23 cellular contexts compared by ENCODE assay signal in genomic region chr2:27247893-27248292, GRCh38. TPM values are rescaled to one million over a fixed set of nuclear protein-coding genes. Genes with fewer than 3 reads are reported as not detected.
DNase-seq lines count a peak whose midpoint lies in the region; ATAC-seq, FAIRE-seq and TF ChIP-seq lines count a peak whose summit lies in the region.
"Had no signal": no experiment of that assay in that cellular context is flagged by ENCODE, and none has a peak within 500 bp of the region (broad histone marks: within the 10 kb centered on the region; RNA-seq: fewer than 3 reads in every experiment).

No MANE protein-coding gene starts in this region.

- no peak overlapping the region for H2BK12ac ChIP-seq in H1 (ENCODE audit: low read depth, low read length)

- H2BK15ac ChIP-seq in H1 (ENCODE audit: low read length) = no peak overlapping the region

- no peak overlapping the region for H4K91ac ChIP-seq in H1 (replicated peaks; ENCODE audit: insufficient read length, low read length)

- no peak overlapping the region for H2AK5ac ChIP-seq in H1 (ENCODE audit: low read depth, low read length)

- intact Hi-C loops in HCT116 (cut with micrococcal nuclease) = no loop called here

- POLR2A ChIA-PET in A549 (lab: Yijun Ruan, JAX) = interaction anchor here (1.3 kb wide), 1 partner anchor 55 kb away, joined by 8 read pairs; no protein-coding TSS in a partner anchor
- POLR2A ChIA-PET in HCT116 (lab: Charles Lee) = interaction anchor here (1.1 kb wide), 1 partner anchor 32 kb away, joined by 3 read pairs; no protein-coding TSS in a partner anchor
- POLR2A ChIA-PET in H1 (lab: Charles Lee; ENCODE audit: partially characterized antibody) = interaction anchor here (0.6 to 32.6 kb wide), 22 partner anchors 10 to 198 kb away, joined by 3 to 835 read pairs (median 9); partner anchors contain the start of genes ABHD1, ATRAID, CAD and DNAJC5G

- H3K4me2 ChIP-seq in A549 = no peak overlapping the region
- H3K4me2 ChIP-seq in HCT116 (ENCODE audit: low read length) = no peak overlapping the region
- H3K4me2 ChIP-seq in H1 (ENCODE audit: insufficient read depth in 1 of 2, low read depth in 2 of 2, low read length in 2 of 2) = no peak overlapping the region

- H3K27ac ChIP-seq in A549 (no peak overlapping the region), HCT116 (ENCODE audit: low read depth, low read length) (no peak overlapping the region), H1 (ENCODE audit: low read depth, low read length) (no peak overlapping the region)

- H3K23ac ChIP-seq in H1 (ENCODE audit: insufficient read length) = no peak overlapping the region

- no peak overlapping the region for H2BK5ac ChIP-seq in H1 (ENCODE audit: low read depth, low read length)

- H4K20me1 ChIP-seq in HCT116 (ENCODE audit: insufficient read depth) (no peaks in the 10 kb centered on the region), H1 (replicated peaks in 1 of 2; ENCODE audit: control insufficient read depth in 1 of 2, insufficient read depth in 2 of 2, low read length in 2 of 2) (peaks cover 0 to 2% of the 10 kb centered on the region in 2 experiments)

- H2BK120ac ChIP-seq in H1 (replicated peaks; ENCODE audit: low read depth, low read length) = no peak overlapping the region

- peak overlapping the region; percentile 24 for H3K27ac Mint-ChIP-seq in T-helper 17 cell
- H3K27ac Mint-ChIP-seq: H9, IgD-negative memory B cell had no signal

- H3K18ac ChIP-seq in H1 (ENCODE audit: extremely low read depth, low read length) = no peak overlapping the region

- H2AFZ ChIP-seq in HCT116 (ENCODE audit: low read depth, low read length, poor library complexity, severe bottlenecking) (no peak overlapping the region), H1 (ENCODE audit: low read length) (no peak overlapping the region)

- no peak; a peak in 1 of 6 replicates for ATAC-seq in A549
- no peak for ATAC-seq in HCT116
- ATAC-seq in T-helper 17 cell = no peak

- H3K36me3 Mint-ChIP-seq in T-helper 17 cell (ENCODE audit: low read depth) = peaks cover 2% of the 10 kb centered on the region

- H3K27me3 Mint-ChIP-seq in T-helper 17 cell = peaks cover 27% of the 10 kb centered on the region

- CTCF ChIA-PET in A549 (lab: Yijun Ruan, JAX) = interaction anchor here (0.8 to 16.3 kb wide), 12 partner anchors 10 to 286 kb away, joined by 3 to 205 read pairs (median 6); partner anchors contain the start of genes DNAJC5G, SLC30A3 and TRIM54
- CTCF ChIA-PET in HCT116 (lab: Charles Lee) = interaction anchor here (1.7 to 2.1 kb wide), 2 partner anchors 32 to 55 kb away, joined by 8 to 9 read pairs; no protein-coding TSS in a partner anchor
- CTCF ChIA-PET in H1 (lab: Charles Lee; ENCODE audit: partially characterized antibody) = interaction anchor here (0.8 to 8.3 kb wide), 12 partner anchors 8 to 90 kb away, joined by 3 to 180 read pairs (median 6); partner anchors contain the start of genes DNAJC5G, TRIM54 and UCN

- TSS peak; percentile 7 for BruUV-seq in HCT116 (replicated peaks; lab: Mats Ljungman, UMichigan)

- H4K8ac ChIP-seq in H1 (ENCODE audit: extremely low read depth, insufficient read depth, low read length) = no peak overlapping the region

- H3K56ac ChIP-seq in H1 (replicated peaks; ENCODE audit: insufficient read length, low read depth, low read length) = no peak overlapping the region

- 67% methylated on average over 4 of the region's 4 CpGs for WGBS in A549 (ENCODE audit: missing lambda C conversion rate)
- 75% methylated on average over 4 of the region's 4 CpGs; no CpG with 5 or more reads in 1 of the 2 experiments for WGBS in H1 (ENCODE audit: extremely low coverage in 1 of 2, insufficient coverage in 1 of 2, insufficient read length in 1 of 2, insufficient replicate concordance in 2 of 2, low coverage in 1 of 2, low lambda C conversion rate in 2 of 2, missing lambda C conversion rate in 1 of 2), 2 experiments

- H3K79me2 ChIP-seq in HCT116 (ENCODE audit: insufficient read depth, low read length) = no peaks in the 10 kb centered on the region
- no peaks in the 10 kb centered on the region for H3K79me2 ChIP-seq in H1 (ENCODE audit: control insufficient read depth in 1 of 2, insufficient read depth in 2 of 2, low read length in 2 of 2)

- H3K4me1 ChIP-seq in A549 (peaks cover 15% of the 10 kb centered on the region), HCT116 (ENCODE audit: control insufficient read depth in 1 of 2, insufficient read depth in 2 of 2, low read length in 2 of 2) (peaks cover 0 to 10% of the 10 kb centered on the region in 2 experiments; a peak in 2 of 4 replicates), H1 (replicated peaks in 1 of 4; ENCODE audit: control insufficient read depth in 3 of 4, insufficient read depth in 4 of 4, low read length in 3 of 4) (peaks cover 2 to 11% (median 6%) of the 10 kb centered on the region in 4 experiments)
- H3K4me1 ChIP-seq: BE2C had no signal

- H3K4ac ChIP-seq in H1 (replicated peaks; ENCODE audit: insufficient read length, low read depth, low read length) = no peak overlapping the region

- no peak overlapping the region for H3K4me3 ChIP-seq in A549
- no peak overlapping the region for H3K4me3 ChIP-seq in HCT116 (replicated peaks in 1 of 2; ENCODE audit: low read depth in 1 of 2, low read length in 2 of 2)
- no peak overlapping the region for H3K4me3 ChIP-seq in H1 (ENCODE audit: extremely low read depth in 1 of 4, insufficient read depth in 2 of 4, low read depth in 3 of 4, low read length in 4 of 4)
- H3K4me3 ChIP-seq in foreskin fibroblast (ENCODE audit: low read depth in 1 of 2, low read length in 2 of 2) = no peak overlapping the region

- H3K4me3 Mint-ChIP-seq in T-helper 17 cell = no peak overlapping the region
- H3K4me3 Mint-ChIP-seq: CD4-positive, CD25-positive, alpha-beta regulatory T cell; CD8-positive, alpha-beta memory T cell; H9; IgD-negative memory B cell had no signal

- peaks cover 3% of the 10 kb centered on the region for H3K4me1 Mint-ChIP-seq in T-helper 17 cell
- H3K4me1 Mint-ChIP-seq: CD4-positive, CD25-positive, alpha-beta regulatory T cell; CD8-positive, alpha-beta memory T cell had no signal

- H3K9ac ChIP-seq in HCT116 (ENCODE audit: low read length) (no peak overlapping the region), H1 (replicated peaks in 1 of 4; ENCODE audit: extremely low read depth in 1 of 4, low read depth in 3 of 4, low read length in 3 of 4) (no peak overlapping the region)

- DNase-seq in A549 (ENCODE audit: low read depth in 1 of 2, low spot score in 1 of 2) (no peak), HCT116 (ENCODE audit: low read depth, low spot score) (no peak), T-helper 17 cell (no peak), H1 (ENCODE audit: low read depth in 1 of 2, low spot score in 2 of 2) (no peak), foreskin fibroblast (no peak), NCI-H187 treated with DMSO at 0.1 percent for 48 hours (lab: John Stamatoyannopoulos, UW) (no peak), GF-D8 (lab: John Stamatoyannopoulos, UW) (no peak)
- DNase-seq: ACHN; BE2C; C1 segment of cervical spinal cord; CD4-positive, CD25-positive, alpha-beta regulatory T cell; CD8-positive, alpha-beta memory T cell; COR-L47; DMS79; GDM1; GOT3; H9; KG1 had no signal

- TF ChIP-seq CTCF in A549 (IDR thresholded peaks at IDR 0.05) (no peak), HCT116 (IDR thresholded peaks at IDR 0.05 in 2 of 3, conservative IDR thresholded peaks at IDR 0.05 in 1 of 3; ENCODE audit: borderline replicate concordance in 1 of 3, insufficient read depth in 1 of 3, low read depth in 2 of 3, low read length in 2 of 3) (no peak), H1 (IDR thresholded peaks at IDR 0.05; ENCODE audit: control extremely low read depth in 1 of 3, insufficient read depth in 1 of 3, low read depth in 1 of 3, low read length in 3 of 3) (no peak), foreskin fibroblast (IDR thresholded peaks at IDR 0.05; ENCODE audit: low read depth, low read length) (no peak)

- TF ChIP-seq POLR2A in A549 (IDR thresholded peaks at IDR 0.05; ENCODE audit: low read length) (no peak), HCT116 (IDR thresholded peaks at IDR 0.05; ENCODE audit: borderline replicate concordance, extremely low read depth, insufficient read depth, insufficient read length) (no peak), H1 (IDR thresholded peaks at IDR 0.05; ENCODE audit: control extremely low read depth in 1 of 2, low read depth in 2 of 2, low read length in 2 of 2) (peak; percentile 50 to 66)

- TF ChIP-seq EP300 in A549 (IDR thresholded peaks at IDR 0.05) = no peak
- no peak for TF ChIP-seq EP300 in H1 (IDR thresholded peaks at IDR 0.05; ENCODE audit: borderline replicate concordance in 1 of 2, low read depth in 2 of 2, low read length in 2 of 2)

- H3K9me2 ChIP-seq in HCT116 (ENCODE audit: insufficient read depth) = no peaks in the 10 kb centered on the region

- H3K27me3 ChIP-seq in HCT116 (ENCODE audit: insufficient read depth, low read length) (no peaks in the 10 kb centered on the region), H1 (replicated peaks in 1 of 4; ENCODE audit: control insufficient read depth in 3 of 4, extremely low read depth in 1 of 4, insufficient read depth in 3 of 4, low read length in 3 of 4) (peaks cover 0 to 6% (median 2%) of the 10 kb centered on the region in 4 experiments; a peak in 5 of 7 replicates)
- H3K27me3 ChIP-seq: BE2C had no signal

- H3K14ac ChIP-seq in H1 (ENCODE audit: insufficient read length) = no peak overlapping the region

- H3K9me3 ChIP-seq in A549 (no peaks in the 10 kb centered on the region), HCT116 (ENCODE audit: control insufficient read depth in 1 of 2, insufficient read depth in 1 of 2, low read depth in 1 of 2, low read length in 2 of 2) (no peaks in the 10 kb centered on the region), T-helper 17 cell (ENCODE audit: control insufficient read depth, low read length, poor library complexity, severe bottlenecking) (no peaks in the 10 kb centered on the region), H1 (ENCODE audit: insufficient read depth in 2 of 2, low read depth in 1 of 2, low read length in 1 of 2) (no peaks in the 10 kb centered on the region)
- H3K9me3 ChIP-seq: BE2C had no signal

- no peaks in the 10 kb centered on the region for H3K79me1 ChIP-seq in H1 (ENCODE audit: low read depth, low read length)

- H3K23me2 ChIP-seq in H1 (ENCODE audit: low read depth, low read length) = no peaks in the 10 kb centered on the region; the same call in 1 of the 2 replicates

- H2BK20ac ChIP-seq in H1 (ENCODE audit: low read length) = no peak overlapping the region

- RAD21 ChIA-PET in HCT116 (lab: Charles Lee; ENCODE audit: low non-redundant PET in 1 of 2, low total read pairs in 2 of 2, uncharacterized antibody in 2 of 2, unreplicated experiment in 2 of 2) = no interaction called here

- peaks cover 4 to 14% of the 10 kb centered on the region in 2 experiments; a peak in 3 of 4 replicates for H3K36me3 ChIP-seq in HCT116 (ENCODE audit: control insufficient read depth in 1 of 2, insufficient read depth in 2 of 2, low read length in 2 of 2)
- peaks cover 9 to 18% (median 17%) of the 10 kb centered on the region in 4 experiments for H3K36me3 ChIP-seq in H1 (ENCODE audit: control insufficient read depth in 2 of 4, insufficient read depth in 4 of 4, low read length in 3 of 4)

- TF ChIP-seq RAD21 in A549 (conservative IDR thresholded peaks at IDR 0.05 in 1 of 2, IDR thresholded peaks at IDR 0.05 in 1 of 2) = no peak
- TF ChIP-seq RAD21 in HCT116 (IDR thresholded peaks at IDR 0.05; ENCODE audit: low read depth) = no peak
- no peak for TF ChIP-seq RAD21 in H1 (IDR thresholded peaks at IDR 0.05 in 1 of 2, conservative IDR thresholded peaks at IDR 0.05 in 1 of 2; ENCODE audit: low read depth in 2 of 2, low read length in 2 of 2)

- FAIRE-seq in A549 (lab: Jason Lieb, UNC) = no peak
- FAIRE-seq in H1 (lab: Jason Lieb, UNC) = no peak
- FAIRE-seq: D721Med, HTR-8/SVneo had no signal

- H4K5ac ChIP-seq in H1 (ENCODE audit: insufficient read length, low read depth, low read length) = no peak overlapping the region

RNA-seq across cellular contexts. Expression of gene SLC30A3, which starts 15.0 kb away (rescaled TPM):
- 0.90 and 0.97 TPM in 2 replicates for polyA plus RNA-seq in A549 (2011; rRNA removed)
- polyA plus RNA-seq in A549 (2012; cell fraction: cytosol; rRNA removed) = 3.9 and 5.7 TPM in 2 replicates
- 8.7 TPM in 2 replicates for polyA plus RNA-seq in A549 (2012; cell fraction: nucleus; rRNA removed)
- 1.6 to 1.9 TPM (median 1.7 TPM) in 3 replicates for polyA plus RNA-seq in A549 (2017; fragmentation: RNase III; extraction: RNeasy Plus Mini Kit Qiagen cat#74134 plus additional on column Dnase treatment)
- polyA minus RNA-seq in A549 (2011; rRNA and poly(A)+ RNA removed) = 0.87 and 0.88 TPM in 2 replicates
- total RNA-seq in HCT116 (2021; ENCODE audit: unreplicated experiment) = 20.5 TPM
- polyA plus RNA-seq in HCT116 (2012) = 16.1 and 18.0 TPM in 2 replicates
- under 1 TPM in 1 of 2 donors, not detected in 1; 0.13 TPM for total RNA-seq in T-helper 17 cell
- 15.2 and 16.1 TPM in 2 replicates for total RNA-seq in H1 (2021; fragmentation: NEBNext Ultra II Directional; extraction: Animal tissue kit (Norgen Biotek cat#: 25700))
- polyA plus RNA-seq in H1 (2011; rRNA removed) = 30.7 and 48.7 TPM in 2 replicates
- polyA plus RNA-seq in H1 (2011; cell fraction: cytosol; rRNA removed) = 26.6 TPM
- 50.1 TPM for polyA plus RNA-seq in H1 (2011; cell fraction: nucleus; rRNA removed)
- polyA plus RNA-seq in H1 (2012, experiment 1 of 2) = 9.2 to 18.3 TPM (median 16.3 TPM) in 4 replicates
- polyA plus RNA-seq in H1 (2012, experiment 2 of 2) = 11.6 TPM
- polyA plus RNA-seq in H1 (2013, experiment 1 of 2) = 11.0 TPM
- polyA plus RNA-seq in H1 (2013, experiment 2 of 2) = 13.3 TPM
- 8.9 and 11.3 TPM in 2 replicates for polyA minus RNA-seq in H1 (2011; rRNA and poly(A)+ RNA removed)
- 13.8 TPM for polyA minus RNA-seq in H1 (2011; cell fraction: cytosol; rRNA and poly(A)+ RNA removed)
- polyA minus RNA-seq in H1 (2011; cell fraction: nucleus; rRNA and poly(A)+ RNA removed) = 11.0 TPM
- polyA plus RNA-seq: CD8-positive, alpha-beta memory T cell; IgD-negative memory B cell had no signal

RNA-seq across cellular contexts. Expression of gene DNAJC5G, which starts 27.3 kb away (rescaled TPM):
- polyA plus RNA-seq in A549 (2011; rRNA removed) = 0.12 TPM in 1 of 2 replicates, not detected in the other
- not detected in 2 replicates for polyA plus RNA-seq in A549 (2012; cell fraction: cytosol; rRNA removed)
- not detected in 2 replicates for polyA plus RNA-seq in A549 (2012; cell fraction: nucleus; rRNA removed)
- not detected in 3 replicates for polyA plus RNA-seq in A549 (2017; fragmentation: RNase III; extraction: RNeasy Plus Mini Kit Qiagen cat#74134 plus additional on column Dnase treatment)
- polyA minus RNA-seq in A549 (2011; rRNA and poly(A)+ RNA removed) = not detected in 2 replicates
- 2.5 TPM for total RNA-seq in HCT116 (2021; ENCODE audit: unreplicated experiment)
- 1.0 and 1.1 TPM in 2 replicates for polyA plus RNA-seq in HCT116 (2012)
- total RNA-seq in T-helper 17 cell = not detected
- 1.4 TPM in 2 replicates for total RNA-seq in H1 (2021; fragmentation: NEBNext Ultra II Directional; extraction: Animal tissue kit (Norgen Biotek cat#: 25700))
- 0.75 and 0.83 TPM in 2 replicates for polyA plus RNA-seq in H1 (2011; rRNA removed)
- 1.0 TPM for polyA plus RNA-seq in H1 (2011; cell fraction: cytosol; rRNA removed)
- polyA plus RNA-seq in H1 (2011; cell fraction: nucleus; rRNA removed) = 2.6 TPM
- polyA plus RNA-seq in H1 (2012, experiment 1 of 2) = 0.86 to 1.3 TPM (median 1.1 TPM) in 4 replicates
- polyA plus RNA-seq in H1 (2012, experiment 2 of 2) = 0.18 TPM
- 0.51 TPM for polyA plus RNA-seq in H1 (2013, experiment 1 of 2)
- polyA plus RNA-seq in H1 (2013, experiment 2 of 2) = 0.63 TPM
- polyA minus RNA-seq in H1 (2011; rRNA and poly(A)+ RNA removed) = 0.60 and 1.7 TPM in 2 replicates
- polyA minus RNA-seq in H1 (2011; cell fraction: cytosol; rRNA and poly(A)+ RNA removed) = 1.2 TPM
- polyA minus RNA-seq in H1 (2011; cell fraction: nucleus; rRNA and poly(A)+ RNA removed) = 1.00 TPM
- total RNA-seq: A172; CD4-positive, CD25-positive, alpha-beta regulatory T cell; CD8-positive, alpha-beta memory T cell; Daoy had no signal
- polyA plus RNA-seq: CD4-positive, CD25-positive, alpha-beta regulatory T cell; CD8-positive, alpha-beta memory T cell; IgD-negative memory B cell had no signal

RNA-seq across cellular contexts. Expression of gene CAD, which starts 30.7 kb away (rescaled TPM):
- polyA plus RNA-seq in A549 (2011; rRNA removed) (50.5 and 61.8 TPM in 2 replicates), A549 (2017; fragmentation: RNase III; extraction: RNeasy Plus Mini Kit Qiagen cat#74134 plus additional on column Dnase treatment) (69.3 to 71.2 TPM (median 70.2 TPM) in 3 replicates), H1 (2011; rRNA removed) (130 and 197 TPM in 2 replicates)
- polyA plus RNA-seq in A549 (2012; cell fraction: cytosol; rRNA removed) = 94.4 and 103 TPM in 2 replicates
- polyA plus RNA-seq in A549 (2012; cell fraction: nucleus; rRNA removed) = 380 and 516 TPM in 2 replicates
- polyA minus RNA-seq in A549 (2011; rRNA and poly(A)+ RNA removed) = 356 and 439 TPM in 2 replicates
- total RNA-seq in HCT116 (2021; ENCODE audit: unreplicated experiment) (114 TPM), T-helper 17 cell (10 to 100 TPM; 27.2 to 30.0 TPM)
- 86.2 and 90.4 TPM in 2 replicates for polyA plus RNA-seq in HCT116 (2012)
- total RNA-seq in H1 (2021; fragmentation: NEBNext Ultra II Directional; extraction: Animal tissue kit (Norgen Biotek cat#: 25700)) = 146 and 147 TPM in 2 replicates
- polyA plus RNA-seq in H1 (2011; cell fraction: cytosol; rRNA removed) = 85.0 TPM
- 539 TPM for polyA plus RNA-seq in H1 (2011; cell fraction: nucleus; rRNA removed)
- polyA plus RNA-seq in H1 (2012, experiment 1 of 2) = 122 to 193 TPM (median 170 TPM) in 4 replicates
- 94.0 TPM for polyA plus RNA-seq in H1 (2012, experiment 2 of 2)
- polyA plus RNA-seq in H1 (2013, experiment 1 of 2) = 48.5 TPM
- 35.0 TPM for polyA plus RNA-seq in H1 (2013, experiment 2 of 2)
- polyA minus RNA-seq in H1 (2011; rRNA and poly(A)+ RNA removed) = 520 and 532 TPM in 2 replicates
- 235 TPM for polyA minus RNA-seq in H1 (2011; cell fraction: cytosol; rRNA and poly(A)+ RNA removed)
- 296 TPM for polyA minus RNA-seq in H1 (2011; cell fraction: nucleus; rRNA and poly(A)+ RNA removed)

RNA-seq across cellular contexts. Expression of gene TRIM54, which starts 34.3 kb away (rescaled TPM):
- polyA plus RNA-seq in A549 (2011; rRNA removed) = 0.05 and 0.14 TPM in 2 replicates
- 0.11 and 0.17 TPM in 2 replicates for polyA plus RNA-seq in A549 (2012; cell fraction: cytosol; rRNA removed)
- 0.26 and 0.39 TPM in 2 replicates for polyA plus RNA-seq in A549 (2012; cell fraction: nucleus; rRNA removed)
- polyA plus RNA-seq in A549 (2017; fragmentation: RNase III; extraction: RNeasy Plus Mini Kit Qiagen cat#74134 plus additional on column Dnase treatment) = 0.07 to 0.13 TPM (median 0.11 TPM) in 3 replicates
- 0.19 and 0.29 TPM in 2 replicates for polyA minus RNA-seq in A549 (2011; rRNA and poly(A)+ RNA removed)
- 2.0 TPM for total RNA-seq in HCT116 (2021; ENCODE audit: unreplicated experiment)
- 1.0 and 1.4 TPM in 2 replicates for polyA plus RNA-seq in HCT116 (2012)
- total RNA-seq in T-helper 17 cell = not detected
- 3.9 and 4.2 TPM in 2 replicates for total RNA-seq in H1 (2021; fragmentation: NEBNext Ultra II Directional; extraction: Animal tissue kit (Norgen Biotek cat#: 25700))
- 5.8 and 6.1 TPM in 2 replicates for polyA plus RNA-seq in H1 (2011; rRNA removed)
- polyA plus RNA-seq in H1 (2011; cell fraction: cytosol; rRNA removed) = 7.8 TPM
- 12.0 TPM for polyA plus RNA-seq in H1 (2011; cell fraction: nucleus; rRNA removed)
- 4.3 to 7.4 TPM (median 6.5 TPM) in 4 replicates for polyA plus RNA-seq in H1 (2012, experiment 1 of 2)
- polyA plus RNA-seq in H1 (2012, experiment 2 of 2) = 3.4 TPM
- polyA plus RNA-seq in H1 (2013, experiment 1 of 2) = 2.9 TPM
- polyA plus RNA-seq in H1 (2013, experiment 2 of 2) = 2.2 TPM
- 4.3 and 5.3 TPM in 2 replicates for polyA minus RNA-seq in H1 (2011; rRNA and poly(A)+ RNA removed)
- polyA minus RNA-seq in H1 (2011; cell fraction: cytosol; rRNA and poly(A)+ RNA removed) = 1.8 TPM
- polyA minus RNA-seq in H1 (2011; cell fraction: nucleus; rRNA and poly(A)+ RNA removed) = 2.7 TPM
- total RNA-seq: CD4-positive, CD25-positive, alpha-beta regulatory T cell; Daoy had no signal
- polyA plus RNA-seq: CD8-positive, alpha-beta memory T cell; IgD-negative memory B cell had no signal

RNA-seq across cellular contexts. Expression of gene SLC5A6, which starts 35.8 kb away (rescaled TPM):
- polyA plus RNA-seq in A549 (2011; rRNA removed) (86.7 and 104 TPM in 2 replicates), A549 (2017; fragmentation: RNase III; extraction: RNeasy Plus Mini Kit Qiagen cat#74134 plus additional on column Dnase treatment) (77.2 to 86.6 TPM (median 82.7 TPM) in 3 replicates), H1 (2011; rRNA removed) (183 and 329 TPM in 2 replicates)
- polyA plus RNA-seq in A549 (2012; cell fraction: cytosol; rRNA removed) = 137 and 146 TPM in 2 replicates
- polyA plus RNA-seq in A549 (2012; cell fraction: nucleus; rRNA removed) = 401 and 438 TPM in 2 replicates
- polyA minus RNA-seq in A549 (2011; rRNA and poly(A)+ RNA removed) = 190 and 218 TPM in 2 replicates
- total RNA-seq in HCT116 (2021; ENCODE audit: unreplicated experiment) (55.4 TPM), T-helper 17 cell (100 to 1,000 TPM; 147 to 190 TPM)
- polyA plus RNA-seq in HCT116 (2012) = 40.8 and 47.1 TPM in 2 replicates
- 118 and 123 TPM in 2 replicates for total RNA-seq in H1 (2021; fragmentation: NEBNext Ultra II Directional; extraction: Animal tissue kit (Norgen Biotek cat#: 25700))
- polyA plus RNA-seq in H1 (2011; cell fraction: cytosol; rRNA removed) = 173 TPM
- 696 TPM for polyA plus RNA-seq in H1 (2011; cell fraction: nucleus; rRNA removed)
- 96.2 to 130 TPM (median 121 TPM) in 4 replicates for polyA plus RNA-seq in H1 (2012, experiment 1 of 2)
- polyA plus RNA-seq in H1 (2012, experiment 2 of 2) = 111 TPM
- 114 TPM for polyA plus RNA-seq in H1 (2013, experiment 1 of 2)
- 115 TPM for polyA plus RNA-seq in H1 (2013, experiment 2 of 2)
- polyA minus RNA-seq in H1 (2011; rRNA and poly(A)+ RNA removed) = 238 and 245 TPM in 2 replicates
- polyA minus RNA-seq in H1 (2011; cell fraction: cytosol; rRNA and poly(A)+ RNA removed) = 75.1 TPM
- 149 TPM for polyA minus RNA-seq in H1 (2011; cell fraction: nucleus; rRNA and poly(A)+ RNA removed)

Comparison
In these comparisons a context has a peak if more than half of its experiments do, and no peak if none do; other contexts are left out.
1. POLR2A ChIP-seq: peak in H1 (2 of 2); none in A549 (single experiment) and HCT116 (single experiment).
2. RNA of gene SLC30A3, which starts 15.0 kb away (total RNA-seq): 20.5 TPM in HCT116 (single experiment) and 15.2 to 16.1 TPM in H1; 0.13 TPM in T-helper 17 cell; every median in the first group is over 10 times any median in the second.
3. Of the 18 proteins assayed by ChIP-seq in both H1 and A549: peak only in H1: POLR2A; only in A549: none; in both: none; in neither: 17.